Comparison of ENCODE assay signal across 8 cellular contexts in genomic region chr1:66929999-66930822, GRCh38. TPM values are rescaled to one million over a fixed set of nuclear protein-coding genes. Genes with fewer than 3 reads are reported as not detected.
DNase-seq lines count a peak whose midpoint lies in the region; ATAC-seq, FAIRE-seq and TF ChIP-seq lines count a peak whose summit lies in the region.

No MANE protein-coding gene starts in this region.

- H3K4me2 ChIP-seq in HepG2 (ENCODE audit: low read depth, low read length), result peak overlapping the region; percentile 97

- peak; percentile 64 for ATAC-seq in GM19351 (IDR thresholded peaks at IDR 0.05; ENCODE audit: unreplicated experiment)
- ATAC-seq in HG03469 (IDR thresholded peaks at IDR 0.05; ENCODE audit: unreplicated experiment), result peak; percentile 53
- ATAC-seq in HepG2, result peak; percentile 84

- peak; percentile 31 for TF ChIP-seq CTCF in CD14-positive monocyte (IDR thresholded peaks at IDR 0.05)
- peak; percentile 55; the same call in 1 of the 2 replicates for TF ChIP-seq CTCF in HepG2 (CRISPR knock-in tag; IDR thresholded peaks at IDR 0.05)

- H3K4me1 ChIP-seq in HepG2 (ENCODE audit: insufficient read depth, low read length), result peaks cover 56% of the 10 kb centered on the region

- peak; percentile 47 for TF ChIP-seq RAD21 in HepG2 (CRISPR knock-in tag; IDR thresholded peaks at IDR 0.05)

- 0 out of 2 replicates have a peak, but pooled peaks cover 5% of the 10 kb centered on the region for H4K20me1 ChIP-seq in HepG2 (ENCODE audit: insufficient read depth, low read length)

- peak overlapping the region; percentile 93 to 98 (median 94) for H3K4me3 ChIP-seq in HepG2 (replicated peaks in 1 of 3; ENCODE audit: insufficient read depth in 1 of 3, low read depth in 2 of 3, low read length in 3 of 3)

- FAIRE-seq in HepG2 (lab: Jason Lieb, UNC), result no peak

- no peaks in the 10 kb centered on the region for H3K36me3 ChIP-seq in HepG2 (replicated peaks in 1 of 2; ENCODE audit: control insufficient read depth in 1 of 2, insufficient read depth in 2 of 2, low read length in 2 of 2)

- H3K27me3 ChIP-seq in HepG2 (ENCODE audit: control insufficient read depth in 1 of 2, insufficient read depth in 2 of 2, low read length in 2 of 2), result no peaks in the 10 kb centered on the region; a peak in 1 of 5 replicates

- CTCF ChIA-PET in HepG2 (lab: Yijun Ruan, JAX; ENCODE audit: low intra/inter-chr PET ratio, low total read pairs), result no interaction called here

- H3K4me3 Mint-ChIP-seq in CD14-positive monocyte, result peak overlapping the region; percentile 90 to 94

- H2AFZ ChIP-seq in HepG2 (ENCODE audit: low read length), result no peak overlapping the region

- peak; percentile 94 for DNase-seq in CD14-positive monocyte (ENCODE audit: low spot score)
- DNase-seq in NCI-H526 treated with DMSO at 0.1 percent for 48 hours (lab: John Stamatoyannopoulos, UW), result peak; percentile 89
- DNase-seq in activated CD4-positive, alpha-beta T cell treated with anti-CD3 and anti-CD28 coated beads, Interleukin-2, amount 50 U/mL, for 24 hours (ENCODE audit: low read depth in 1 of 2, low spot score in 1 of 2), result peak; percentile 80 to 86
- peak; percentile 84 for DNase-seq in dedifferentiated amniotic fluid mesenchymal stem cell (ENCODE audit: extremely low spot score)
- peak; percentile 86 for DNase-seq in HepG2 (ENCODE audit: low spot score)
- DNase-seq in stimulated activated CD4-positive, alpha-beta T cell treated with anti-CD3 and anti-CD28 coated beads, Interleukin-2, amount 100 ng/mL, for 4 hours (ENCODE audit: low read depth), result peak; percentile 93

- H3K36me3 Mint-ChIP-seq in CD14-positive monocyte, result peaks cover 0 to 2% of the 10 kb centered on the region in 2 donors

- WGBS in HepG2 (ENCODE audit: low lambda C conversion rate), result 1% methylated on average over 14 of the region's 83 CpGs

- peak overlapping the region; percentile 94 to 98 (median 98) for H3K27ac Mint-ChIP-seq in CD14-positive monocyte

- H3K4me1 Mint-ChIP-seq in CD14-positive monocyte, result peaks cover 55% of the 10 kb centered on the region

- intact Hi-C loops in CD14-positive monocyte (cut with micrococcal nuclease), result loop anchor here in 1 of 2 donors (10.0 kb wide), 2 partner anchors 165 to 505 kb away; partner anchors contain the start of gene SERBP1
- intact Hi-C loops in HepG2 (cut with micrococcal nuclease; ENCODE audit: unreplicated experiment), result loop anchor here (2.0 to 10.0 kb wide), 4 partner anchors 15 to 215 kb away; no protein-coding TSS in a partner anchor

- peak overlapping the region; percentile 94 for H3K27ac ChIP-seq in HepG2 (ENCODE audit: extremely low read length, insufficient read depth, low read length)

- no peaks in the 10 kb centered on the region for H3K9me3 Mint-ChIP-seq in CD14-positive monocyte

- peak in 1 of 2 experiments; percentile 24; a peak in 1 of 4 replicates for TF ChIP-seq EP300 in HepG2 (IDR thresholded peaks at IDR 0.05; ENCODE audit: low read depth in 2 of 2, low read length in 2 of 2)
- no peak for TF ChIP-seq EP300 in HepG2 (CRISPR knock-in tag; IDR thresholded peaks at IDR 0.05; ENCODE audit: borderline replicate concordance)

- no peaks in the 10 kb centered on the region for H3K9me3 ChIP-seq in HepG2 (ENCODE audit: low read length)

- H3K79me2 ChIP-seq in HepG2 (ENCODE audit: insufficient read depth, low read length), result peaks cover 63% of the 10 kb centered on the region

- peak; percentile 51 to 57 for TF ChIP-seq POLR2A in HepG2 (IDR thresholded peaks at IDR 0.05; ENCODE audit: insufficient read depth in 1 of 2, low read depth in 2 of 2, low read length in 2 of 2)

- POLR2A ChIA-PET in HepG2 (lab: Yijun Ruan, JAX), result interaction anchor here (0.6 to 3.1 kb wide), 6 partner anchors 11 to 500 kb away, joined by 3 to 14 read pairs (median 4); partner anchors contain the start of genes SERBP1 and SLC35D1

- BruUV-seq in HepG2 (replicated peaks; lab: Mats Ljungman, UMichigan), result no TSS peak

- H3K9ac ChIP-seq in HepG2 (ENCODE audit: insufficient read depth, low read depth, low read length), result peak overlapping the region; percentile 90

- in situ Hi-C loops in HepG2 (cut with HindIII; ENCODE audit: extremely low pct_ligation_motif_present, low pct_unique_long_range_greater_than_20kb), result loop anchor here (5.0 to 25.0 kb wide), 2 partner anchors 122 to 482 kb away; partner anchors contain the start of gene SLC35D1

- H3K27me3 Mint-ChIP-seq in CD14-positive monocyte (ENCODE audit: low read depth in 3 of 3), result peaks cover 0 to 2% (median 0%) of the 10 kb centered on the region in 3 donors

TF ChIP-seq in HepG2, 621 proteins besides CTCF, POLR2A, EP300 and RAD21 (continues in another document):
- TF ChIP-seq ZNF563 (CRISPR knock-in tag; IDR thresholded peaks at IDR 0.05) (peak; percentile 76), ZNF232 (CRISPR knock-in tag; IDR thresholded peaks at IDR 0.05; ENCODE audit: borderline replicate concordance) (no peak; the same call in 1 of the 2 replicates), SRF (IDR thresholded peaks at IDR 0.05; ENCODE audit: low read depth, low read length) (no peak), SIX1 (CRISPR knock-in tag; IDR thresholded peaks at IDR 0.05; ENCODE audit: borderline replicate concordance) (no peak), TBX2 (CRISPR knock-in tag; IDR thresholded peaks at IDR 0.05; ENCODE audit: borderline replicate concordance) (peak; percentile 73), CBX5 (CRISPR knock-in tag; IDR thresholded peaks at IDR 0.05; ENCODE audit: borderline replicate concordance) (no peak; the same call in 1 of the 2 replicates), NRL (CRISPR knock-in tag; IDR thresholded peaks at IDR 0.05; ENCODE audit: borderline replicate concordance) (0 out of 2 replicates have a peak, but pooled peaks have one; percentile 47)

RNA-seq across cellular contexts. Expression of gene MIER1, which starts 5.4 kb away (rescaled TPM):
- polyA plus RNA-seq in CD14-positive monocyte (10 to 100 TPM; 21.9 to 28.0 TPM), HepG2 (2011; rRNA removed) (5.8 and 7.0 TPM in 2 replicates)
- total RNA-seq in HepG2 (2016; rRNA removed; fragmentation: Illumina TruSeq; extraction: Trizol), result 30.4 and 49.3 TPM in 2 replicates
- total RNA-seq in HepG2 (2016; cell fraction: cytosol; rRNA removed; fragmentation: Illumina TruSeq; extraction: Trizol; ENCODE audit: low read depth), result 21.3 and 23.1 TPM in 2 replicates
- 29.2 and 46.7 TPM in 2 replicates for total RNA-seq in HepG2 (2016; cell fraction: insoluble cytoplasmic fraction; rRNA removed; fragmentation: Illumina TruSeq; extraction: Trizol)
- 20.0 and 23.3 TPM in 2 replicates for total RNA-seq in HepG2 (2016; cell fraction: membrane; rRNA removed; fragmentation: Illumina TruSeq; extraction: Trizol)
- 27.6 and 28.7 TPM in 2 replicates for total RNA-seq in HepG2 (2016; cell fraction: nucleus; rRNA removed; fragmentation: Illumina TruSeq; extraction: Trizol)
- polyA plus RNA-seq in HepG2 (2011; cell fraction: cytosol; rRNA removed), result 2.4 and 3.9 TPM in 2 replicates
- 3.5 and 4.5 TPM in 2 replicates for polyA plus RNA-seq in HepG2 (2011; cell fraction: nucleus; rRNA removed)
- polyA plus RNA-seq in HepG2 (2012), result 9.4 and 12.5 TPM in 2 replicates
- 2.3 and 2.4 TPM in 2 replicates for polyA plus RNA-seq in HepG2 (2016; cell fraction: cytosol; fragmentation: Illumina TruSeq; extraction: Trizol; ENCODE audit: low read depth)
- polyA plus RNA-seq in HepG2 (2016; cell fraction: insoluble cytoplasmic fraction; fragmentation: Illumina TruSeq; extraction: Trizol; ENCODE audit: low read depth), result 24.6 and 29.2 TPM in 2 replicates
- 6.4 and 6.7 TPM in 2 replicates for polyA plus RNA-seq in HepG2 (2016; cell fraction: membrane; fragmentation: Illumina TruSeq; extraction: Trizol; ENCODE audit: low read depth)
- 21.5 and 24.2 TPM in 2 replicates for polyA plus RNA-seq in HepG2 (2016; cell fraction: nucleus; fragmentation: Illumina TruSeq; extraction: Trizol; ENCODE audit: insufficient read depth, low read depth)
- 7.4 and 14.2 TPM in 2 replicates for polyA minus RNA-seq in HepG2 (2011; rRNA and poly(A)+ RNA removed; ENCODE audit: low replicate concordance)
- polyA minus RNA-seq in HepG2 (2011; cell fraction: cytosol; rRNA and poly(A)+ RNA removed), result 18.3 and 20.1 TPM in 2 replicates
- 51.3 and 53.3 TPM in 2 replicates for polyA minus RNA-seq in HepG2 (2011; cell fraction: nucleus; rRNA and poly(A)+ RNA removed)

RNA-seq across cellular contexts. Expression of gene DNAI4, which starts 5.6 kb away (rescaled TPM):
- polyA plus RNA-seq in CD14-positive monocyte (not detected), HepG2 (2011; rRNA removed) (0.08 and 0.25 TPM in 2 replicates)
- total RNA-seq in HepG2 (2016; rRNA removed; fragmentation: Illumina TruSeq; extraction: Trizol), result 0.04 and 0.38 TPM in 2 replicates
- total RNA-seq in HepG2 (2016; cell fraction: cytosol; rRNA removed; fragmentation: Illumina TruSeq; extraction: Trizol; ENCODE audit: low read depth), result 1.8 and 4.7 TPM in 2 replicates
- total RNA-seq in HepG2 (2016; cell fraction: insoluble cytoplasmic fraction; rRNA removed; fragmentation: Illumina TruSeq; extraction: Trizol), result 0.33 and 2.4 TPM in 2 replicates
- 0.69 and 0.80 TPM in 2 replicates for total RNA-seq in HepG2 (2016; cell fraction: membrane; rRNA removed; fragmentation: Illumina TruSeq; extraction: Trizol)
- 3.9 and 6.5 TPM in 2 replicates for total RNA-seq in HepG2 (2016; cell fraction: nucleus; rRNA removed; fragmentation: Illumina TruSeq; extraction: Trizol)
- 0.08 and 0.15 TPM in 2 replicates for polyA plus RNA-seq in HepG2 (2011; cell fraction: cytosol; rRNA removed)
- polyA plus RNA-seq in HepG2 (2011; cell fraction: nucleus; rRNA removed), result 0.02 and 0.16 TPM in 2 replicates
- 0.24 and 2.1 TPM in 2 replicates for polyA plus RNA-seq in HepG2 (2012)
- 0.80 and 2.0 TPM in 2 replicates for polyA plus RNA-seq in HepG2 (2016; cell fraction: cytosol; fragmentation: Illumina TruSeq; extraction: Trizol; ENCODE audit: low read depth)
- 0.37 and 0.70 TPM in 2 replicates for polyA plus RNA-seq in HepG2 (2016; cell fraction: insoluble cytoplasmic fraction; fragmentation: Illumina TruSeq; extraction: Trizol; ENCODE audit: low read depth)
- 0.24 and 1.4 TPM in 2 replicates for polyA plus RNA-seq in HepG2 (2016; cell fraction: membrane; fragmentation: Illumina TruSeq; extraction: Trizol; ENCODE audit: low read depth)
- 0.70 and 0.71 TPM in 2 replicates for polyA plus RNA-seq in HepG2 (2016; cell fraction: nucleus; fragmentation: Illumina TruSeq; extraction: Trizol; ENCODE audit: insufficient read depth, low read depth)
- 0.89 and 3.4 TPM in 2 replicates for polyA minus RNA-seq in HepG2 (2011; rRNA and poly(A)+ RNA removed; ENCODE audit: low replicate concordance)
- not detected in 2 replicates for polyA minus RNA-seq in HepG2 (2011; cell fraction: cytosol; rRNA and poly(A)+ RNA removed)
- 0.50 and 0.64 TPM in 2 replicates for polyA minus RNA-seq in HepG2 (2011; cell fraction: nucleus; rRNA and poly(A)+ RNA removed)

Comparison
In these comparisons a context has a peak if more than half of its experiments do, and no peak if none do; other contexts are left out.
1. Peak in every context shown above with its lines: DNase-seq, ATAC-seq, H3K4me3 ChIP-seq and H3K27ac ChIP-seq.